ENCODE assay signal across 10 cellular contexts in the genomic region with DNA sequence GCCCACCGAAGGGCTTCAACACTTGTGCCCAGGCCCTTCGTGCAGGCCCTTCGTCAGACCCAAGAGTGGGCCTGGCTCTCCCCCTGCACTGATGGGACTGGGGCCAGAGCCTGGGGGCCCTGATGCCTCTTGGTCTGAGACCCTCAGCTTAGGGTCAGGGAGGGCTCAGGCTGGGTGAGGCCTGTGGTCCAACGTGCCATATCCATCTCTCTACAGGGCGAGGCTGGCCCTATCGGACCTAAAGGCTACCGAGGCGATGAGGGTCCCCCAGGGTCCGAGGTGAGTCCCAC.
"Had no signal": no experiment of that assay in that cellular context is flagged by ENCODE, and none has a peak within 500 bp of the region (broad histone marks: within the 10 kb centered on the region; RNA-seq: fewer than 3 reads in every experiment).

No MANE protein-coding gene starts in this region.

- H3K27me3 ChIP-seq: breast epithelium, heart right ventricle, spleen, thyroid gland had no signal

- DNase-seq: activated CD4-positive, alpha-beta T cell treated with anti-CD3 and anti-CD28 coated beads, Interleukin-2, amount 50 U/mL, for 48 hours; anterior cingulate cortex; thyroid gland; WERI-Rb-1 had no signal

- ATAC-seq: effector memory CD8-positive, alpha-beta T cell; heart right ventricle; naive thymus-derived CD8-positive, alpha-beta T cell; stimulated activated naive CD8-positive, alpha-beta T cell treated with anti-CD3 and anti-CD28 coated beads, Interleukin-15, amount 100 ng/mL, for 72 hours had no signal

- H3K4me3 ChIP-seq: breast epithelium, heart right ventricle, spleen, thyroid gland had no signal

- H3K36me3 ChIP-seq: breast epithelium had no signal

- H3K9me3 ChIP-seq: breast epithelium, thyroid gland had no signal

- H3K4me1 ChIP-seq: breast epithelium, spleen, thyroid gland had no signal

- H3K27ac ChIP-seq: spleen, thyroid gland, WERI-Rb-1 had no signal
